8 cellular contexts compared by ENCODE assay signal in the genomic region with DNA sequence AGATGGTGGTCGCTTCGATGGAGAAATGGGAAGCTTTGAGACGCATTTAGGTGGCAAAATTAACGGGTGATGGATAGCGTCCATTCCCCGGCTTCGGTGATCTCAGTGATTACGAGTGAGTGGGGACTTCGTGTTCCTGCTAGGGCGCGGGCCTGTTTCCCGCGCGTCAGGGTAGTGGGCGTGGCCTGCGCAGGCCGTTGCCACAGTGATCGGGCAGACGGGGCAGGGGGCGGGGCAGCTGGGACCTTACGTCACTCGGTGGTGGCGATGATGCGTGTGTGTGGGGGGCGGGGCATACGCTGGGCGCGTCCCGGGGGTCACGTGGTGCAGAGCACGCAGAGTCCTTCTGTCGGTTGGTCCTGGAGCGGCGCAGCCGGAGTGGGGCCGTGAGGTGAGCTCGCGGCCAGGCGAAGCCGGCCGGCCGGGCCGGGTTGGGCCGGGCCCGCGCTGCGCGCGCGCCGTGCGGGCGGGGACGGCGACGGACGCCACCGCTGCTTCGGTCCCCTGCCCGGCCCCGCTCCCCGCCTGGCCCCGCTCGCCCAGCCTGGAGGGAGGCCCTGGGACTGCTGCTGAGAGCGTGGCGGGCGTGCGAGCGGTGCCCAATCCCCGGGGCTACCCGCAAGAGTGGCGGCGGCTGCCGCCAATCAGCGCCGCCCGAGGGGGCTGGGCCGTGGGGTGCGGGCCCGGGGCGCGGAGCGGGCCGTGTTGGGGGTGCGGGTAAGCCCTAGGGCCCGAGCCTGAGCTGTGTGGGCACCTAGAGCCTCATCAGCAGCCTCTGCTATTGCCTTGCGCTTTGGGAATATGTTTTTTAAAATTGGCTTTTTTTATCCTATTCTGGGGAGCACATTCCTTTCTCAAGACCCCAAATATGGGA.
A peak's percentile ranks its signal among the peaks of the same experiment; 100 is the strongest.
DNase-seq lines count a peak whose midpoint lies in the region; ATAC-seq and TF ChIP-seq lines count a peak whose summit lies in the region.

A gene (plus strand): TSS at position 327 of the 874 bp plus-strand sequence. CDS start 29,508 bp downstream, outside the sequence.

- no peak for TF ChIP-seq CTCF in AG10803 (conservative IDR thresholded peaks at IDR 0.05; ENCODE audit: low read length)

- peak within 1 kb of the TSS; percentile 94 for H3K4me3 ChIP-seq in AG10803 (ENCODE audit: low read length)

- DNase-seq in AG10803 (ENCODE audit: low read depth), result peak; percentile 97
- peak; percentile 89 to 98 for DNase-seq in NCI-H446 (lab: John Stamatoyannopoulos, UW)
- peak; percentile 99 for DNase-seq in activated CD4-positive, CD25-positive, alpha-beta regulatory T cell treated with anti-CD3 and anti-CD28 coated beads, Interleukin-2, amount 50 U/mL, for 16 hours (ENCODE audit: low read depth, low spot score)
- DNase-seq in central memory CD4-positive, alpha-beta T cell, result peak; percentile 99
- peak; percentile 96 for DNase-seq in iris pigment epithelial cell (ENCODE audit: low read depth)
- DNase-seq in stimulated activated CD4-positive, alpha-beta T cell treated with anti-CD3 and anti-CD28 coated beads, Interleukin-12 subunit alpha, Interleukin-12 subunit beta, amount 100 ng/mL, for 24 hours (ENCODE audit: low read depth in 2 of 2), result peak; percentile 99

- ATAC-seq in GM19035 (IDR thresholded peaks at IDR 0.05; ENCODE audit: unreplicated experiment), result peak; percentile 75
- ATAC-seq in HG03354 (IDR thresholded peaks at IDR 0.05; ENCODE audit: poor library complexity, severe bottlenecking, unreplicated experiment), result peak; percentile 83

Comparison
In these comparisons a context has a peak if more than half of its experiments do, and no peak if none do; other contexts are left out.
1. Peak in every context shown above with its lines: DNase-seq, ATAC-seq and H3K4me3 ChIP-seq.